In the genomic region with DNA sequence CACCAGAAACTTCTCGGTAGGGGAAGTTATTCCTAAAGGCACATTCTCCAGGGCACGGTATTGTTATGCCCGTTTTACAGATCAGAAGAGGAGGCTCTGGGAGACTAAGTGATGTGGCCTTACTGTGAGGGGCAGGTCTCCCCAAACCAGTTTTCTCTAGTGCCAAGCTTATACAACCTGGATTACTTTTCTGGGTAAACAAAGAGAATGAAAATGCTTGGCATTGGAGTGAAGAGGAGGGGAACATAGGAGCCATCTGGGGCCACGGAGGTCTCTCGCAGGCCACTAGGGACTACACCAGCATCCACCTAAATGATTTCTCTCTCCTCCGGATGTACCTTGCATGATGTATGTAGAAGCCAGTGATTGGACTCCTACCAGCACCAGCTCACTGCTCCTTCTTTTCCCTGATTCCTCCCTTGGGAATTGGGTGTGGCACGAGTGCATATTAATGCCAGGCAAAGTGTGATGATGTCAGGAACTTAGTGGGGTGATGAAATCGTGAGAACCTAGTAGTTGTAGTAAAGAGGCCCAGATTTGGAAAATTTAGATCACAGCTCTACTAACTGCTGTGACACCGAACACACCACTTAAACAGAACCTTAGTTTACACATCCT, we compare ENCODE assay signal across 8 cellular contexts. TPM values are rescaled to one million over a fixed set of nuclear protein-coding genes. Genes with fewer than 3 reads are reported as not detected.
DNase-seq lines count a peak whose midpoint lies in the region; ATAC-seq and TF ChIP-seq lines count a peak whose summit lies in the region.

No MANE protein-coding gene starts in this region.

- peak overlapping the region; percentile 35 to 47 for H3K4me3 ChIP-seq in left lung
- peak overlapping the region; percentile 56 to 75 for H3K4me3 ChIP-seq in aorta (ENCODE audit: low read length in 2 of 2)

- peak overlapping the region; percentile 51 to 65 for H3K27ac ChIP-seq in left lung
- peak overlapping the region; percentile 7 to 34 for H3K27ac ChIP-seq in aorta (ENCODE audit: low read depth in 1 of 2, low read length in 2 of 2)

- intact Hi-C loops in left lung (cut with DNase I) (no loop called here), aorta (cut with DNase I) (no loop called here)

- TF ChIP-seq CTCF in left lung (IDR thresholded peaks at IDR 0.05) = no peak

- H3K4me1 ChIP-seq in left lung (peaks cover 3 to 5% of the 10 kb centered on the region in 2 donors), aorta (ENCODE audit: control insufficient read depth in 1 of 2, insufficient read depth in 2 of 2, low read length in 2 of 2) (no peaks in the 10 kb centered on the region)

- 14% methylated on average over 9 of the region's 9 CpGs for WGBS in aorta, 2 donors

- DNase-seq in DMS53 (lab: John Stamatoyannopoulos, UW) = peak; percentile 67
- peak; percentile 33 for DNase-seq in M059J (ENCODE audit: low read depth)
- peak; percentile 30 for DNase-seq in astrocyte of the hippocampus (ENCODE audit: low read depth, low spot score)
- no peak for DNase-seq in left lung
- DNase-seq in aorta = no peak
- no peak for DNase-seq in GDM1 (lab: John Stamatoyannopoulos, UW)
- DNase-seq in superior temporal gyrus (ENCODE audit: extremely low spot score) = no peak

- H3K36me3 ChIP-seq in left lung = no peaks in the 10 kb centered on the region
- H3K36me3 ChIP-seq in aorta (ENCODE audit: control insufficient read depth in 1 of 2, insufficient read depth in 2 of 2, low read length in 1 of 2) = no peaks in the 10 kb centered on the region

- H3K27me3 ChIP-seq in left lung (peaks cover 0 to 39% of the 10 kb centered on the region in 2 donors), aorta (ENCODE audit: control insufficient read depth in 1 of 2, insufficient read depth in 2 of 2, low read length in 1 of 2) (no peaks in the 10 kb centered on the region)

- H3K9me3 ChIP-seq in left lung = no peaks in the 10 kb centered on the region
- no peaks in the 10 kb centered on the region for H3K9me3 ChIP-seq in aorta (ENCODE audit: control insufficient read depth, low read length)

- peak; percentile 53 for ATAC-seq in left lung
- ATAC-seq in aorta (ENCODE audit: low FRiP score) = peak; percentile 29
- ATAC-seq in HG02642 (IDR thresholded peaks at IDR 0.05; ENCODE audit: poor library complexity, unreplicated experiment) = no peak

RNA-seq across cellular contexts. Expression of gene TOM1L1, which starts 0.7 kb away (rescaled TPM):
- 17.5 and 18.3 TPM in 2 replicates for total RNA-seq in M059J (2014; rRNA removed; shearing (Covaris generic))
- total RNA-seq in left lung (10 to 100 TPM; 33.8 to 41.5 TPM), aorta (10 to 100 TPM; 23.2 to 38.2 TPM)
- 10 to 100 TPM; 32.0 to 47.5 TPM for polyA plus RNA-seq in aorta

Comparison
In these comparisons a context has a peak if more than half of its experiments do, and no peak if none do; other contexts are left out.
1. DNase-seq: peak in DMS53 (single experiment), M059J (single experiment) and astrocyte of the hippocampus (single experiment); none in left lung (0 of 2), aorta (0 of 2), GDM1 (single experiment) and superior temporal gyrus (single experiment).